In the genomic region with DNA sequence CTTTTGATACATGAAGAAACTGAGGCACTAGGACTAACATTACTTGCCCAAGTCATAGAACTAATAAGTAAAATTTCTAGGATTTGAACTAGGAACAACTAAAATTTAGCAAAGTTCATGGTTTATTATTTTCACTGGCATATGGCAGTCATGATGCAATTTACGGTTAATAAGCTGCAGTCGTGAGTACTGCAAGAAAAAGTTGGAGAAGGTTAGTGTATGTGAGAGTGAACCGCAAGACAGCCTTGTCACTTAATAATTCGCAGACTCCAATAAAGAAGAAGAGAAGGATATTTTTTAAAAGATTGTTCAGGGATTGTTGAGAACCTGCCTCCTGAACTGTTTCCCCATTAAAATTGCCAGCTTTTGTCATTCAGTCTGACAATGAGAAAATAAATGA, we compare ENCODE assay signal across 23 cellular contexts.
"Had no signal": no experiment of that assay in that cellular context is flagged by ENCODE, and none has a peak within 500 bp of the region (broad histone marks: within the 10 kb centered on the region; RNA-seq: fewer than 3 reads in every experiment).

No MANE protein-coding gene starts in this region.

- ATAC-seq: activated CD4-positive, alpha-beta T cell treated with anti-CD3 and anti-CD28 coated beads for 36 hours; esophagus mucosa; gastrocnemius medialis; naive thymus-derived CD8-positive, alpha-beta T cell; psoas muscle had no signal

- H3K36me3 ChIP-seq: breast epithelium, gastrocnemius medialis, tibial nerve had no signal

- H3K27ac ChIP-seq: breast epithelium, gastrocnemius medialis, hepatocyte, parathyroid adenoma, psoas muscle, tibial nerve had no signal

- H3K27me3 ChIP-seq: breast epithelium, gastrocnemius medialis, hepatocyte, tibial nerve had no signal

- H3K4me1 ChIP-seq: breast epithelium, gastrocnemius medialis, parathyroid adenoma, psoas muscle, tibial nerve had no signal

- H3K4me3 ChIP-seq: breast epithelium, gastrocnemius medialis, hepatocyte, psoas muscle, tibial nerve had no signal

- H3K9ac ChIP-seq: parathyroid adenoma had no signal

- H3K79me2 ChIP-seq: hepatocyte, parathyroid adenoma had no signal

- H3K27ac Mint-ChIP-seq: activated CD4-positive, alpha-beta T cell treated with anti-CD3 and anti-CD28 coated beads for 36 hours; activated naive CD8-positive, alpha-beta T cell treated with anti-CD3 and anti-CD28 coated beads, Interleukin-2, amount 10 ng/mL, durations not matched to agents 7 days and 5 days; immature natural killer cell; memory B cell; naive thymus-derived CD8-positive, alpha-beta T cell had no signal

- H3K9me3 ChIP-seq: breast epithelium, gastrocnemius medialis, psoas muscle, tibial nerve had no signal

- H3K36me3 Mint-ChIP-seq: activated naive CD8-positive, alpha-beta T cell treated with anti-CD3 and anti-CD28 coated beads, Interleukin-2, amount 10 ng/mL, durations not matched to agents 7 days and 5 days; immature natural killer cell; memory B cell had no signal

- DNase-seq: activated CD4-positive, alpha-beta T cell treated with anti-CD3 and anti-CD28 coated beads for 36 hours; activated CD4-positive, CD25-positive, alpha-beta regulatory T cell; activated effector memory CD4-positive, alpha-beta T cell treated with Interleukin-2 at 50 U/mL for 16 hours; activated naive CD4-positive, alpha-beta T cell treated with Interleukin-2 at 50 U/mL for 16 hours; activated naive CD8-positive, alpha-beta T cell treated with anti-CD3 and anti-CD28 coated beads, Interleukin-2, amount 10 ng/mL, durations not matched to agents 7 days and 5 days; activated T-cell treated with anti-CD3 and anti-CD28 coated beads for 4 hours; central memory CD4-positive, alpha-beta T cell; gastrocnemius medialis; glutamatergic neuron; immature natural killer cell; kidney; naive thymus-derived CD8-positive, alpha-beta T cell; nucleus accumbens; psoas muscle; stimulated activated CD4-positive, alpha-beta T cell treated with anti-CD3 and anti-CD28 coated beads, Interleukin-2, amount 100 ng/mL, for 48 hours; stimulated activated naive CD4-positive, alpha-beta T cell treated with Interleukin-2 at 50 U/mL for 16 hours had no signal

- H3K9me3 Mint-ChIP-seq: neural crest cell had no signal

- H2AFZ ChIP-seq: hepatocyte, parathyroid adenoma had no signal

- H3K4me2 ChIP-seq: hepatocyte had no signal
